ENCODE assay signal across 31 cellular contexts in the genomic region with DNA sequence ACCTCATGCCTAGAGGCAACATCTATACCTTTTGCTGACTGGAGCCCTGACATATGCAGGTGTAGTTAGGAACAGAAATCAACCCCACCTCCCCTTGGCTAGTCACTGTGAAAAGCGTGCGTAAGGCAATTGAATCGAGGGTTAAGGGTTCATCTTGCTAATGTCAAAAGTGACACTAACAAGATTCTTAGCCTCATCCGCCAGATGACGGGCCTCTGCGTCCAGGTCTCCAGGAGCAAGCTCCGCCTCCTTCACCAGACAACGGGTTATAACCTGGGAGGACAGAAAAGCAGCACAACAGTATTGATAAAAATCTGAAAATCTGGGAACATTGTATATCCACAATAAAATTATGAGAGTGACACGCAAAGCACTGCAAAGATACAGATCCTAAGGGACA.
"Had no signal": no experiment of that assay in that cellular context is flagged by ENCODE, and none has a peak within 500 bp of the region (broad histone marks: within the 10 kb centered on the region; RNA-seq: fewer than 3 reads in every experiment).

No MANE protein-coding gene starts in this region.

- H3K27ac ChIP-seq: brain microvascular endothelial cell, KMS-11, PC-9, RWPE1 had no signal

- H3K27me3 Mint-ChIP-seq: activated CD4-positive, alpha-beta T cell treated with anti-CD3 and anti-CD28 coated beads, Interleukin-2, amount 10 ng/mL, durations not matched to agents 24 days and 14 days; activated CD8-positive, alpha-beta T cell treated with anti-CD3 and anti-CD28 coated beads for 36 hours; activated naive CD8-positive, alpha-beta T cell treated with anti-CD3 and anti-CD28 coated beads for 36 hours; central memory CD8-positive, alpha-beta T cell had no signal

- H2AFZ ChIP-seq: PC-9 had no signal

- H3K27ac Mint-ChIP-seq: activated CD4-positive, alpha-beta T cell treated with anti-CD3 and anti-CD28 coated beads, Interleukin-2, amount 10 ng/mL, durations not matched to agents 24 days and 14 days; activated naive CD8-positive, alpha-beta T cell treated with anti-CD3 and anti-CD28 coated beads for 36 hours; activated T-helper 1 cell treated with anti-CD3 and anti-CD28 coated beads, Interleukin-12 subunit alpha, Interleukin-12 subunit beta, Interleukin-2, Interleukin-4 antibody, amounts not matched to agents 30 ng/mL and 10 ng/mL and 1 ng/mL, durations not matched to agents 14 hours and 24 hours and 36 hours; T-helper 1 cell treated with Interleukin-12 subunit alpha and Interleukin-12 subunit beta and Interleukin-4 antibody, amounts not matched to agents 30 μg/mL and 1 μg/mL, for 36 hours; T-helper 2 cell treated with Interferon-gamma antibody and Interleukin-4, amounts not matched to agents 5 μg/mL and 100 μg/mL, for 36 hours had no signal

- H3K4me3 ChIP-seq: PC-9 had no signal

- H3K9me3 Mint-ChIP-seq: activated CD4-positive, alpha-beta T cell treated with anti-CD3 and anti-CD28 coated beads, Interleukin-2, amount 10 ng/mL, durations not matched to agents 24 days and 14 days; activated CD8-positive, alpha-beta T cell treated with anti-CD3 and anti-CD28 coated beads for 36 hours; activated naive CD8-positive, alpha-beta T cell treated with anti-CD3 and anti-CD28 coated beads for 36 hours; activated T-cell treated with anti-CD3 and anti-CD28 coated beads, Interleukin-2, amount 50 U/mL, for 4 hours; activated T-helper 1 cell treated with anti-CD3 and anti-CD28 coated beads, Interleukin-12 subunit alpha, Interleukin-12 subunit beta, Interleukin-2, Interleukin-4 antibody, amounts not matched to agents 30 ng/mL and 10 ng/mL and 1 ng/mL, durations not matched to agents 14 hours and 24 hours and 36 hours; central memory CD8-positive, alpha-beta T cell; T-helper 1 cell treated with Interleukin-12 subunit alpha and Interleukin-12 subunit beta and Interleukin-4 antibody, amounts not matched to agents 30 μg/mL and 1 μg/mL, for 36 hours; T-helper 2 cell treated with Interferon-gamma antibody and Interleukin-4, amounts not matched to agents 5 μg/mL and 100 μg/mL, for 36 hours had no signal

- DNase-seq: activated CD4-positive, alpha-beta T cell treated with anti-CD3 and anti-CD28 coated beads, Interleukin-2, amount 10 ng/mL, durations not matched to agents 24 days and 14 days; activated CD4-positive, alpha-beta T cell treated with anti-CD3 and anti-CD28 coated beads, Interleukin-2, amount 50 U/mL, for 4 hours; activated CD8-positive, alpha-beta T cell treated with anti-CD3 and anti-CD28 coated beads for 36 hours; activated naive CD4-positive, alpha-beta T cell; activated naive CD4-positive, alpha-beta T cell treated with anti-CD3 and anti-CD28 coated beads, Interleukin-2, amount 50 U/mL, for 16 hours; activated naive CD8-positive, alpha-beta T cell treated with anti-CD3 and anti-CD28 coated beads for 36 hours; activated T-cell treated with anti-CD3 and anti-CD28 coated beads for 4 hours; activated T-cell treated with anti-CD3 and anti-CD28 coated beads, Interleukin-2, amount 50 U/mL, for 4 hours; amniotic stem cell; aorta; brain microvascular endothelial cell; MM.1S; NCI-H1092 treated with DMSO at 0.1 percent for 48 hours; NCI-H1417; NCI-H146; NCI-H187 treated with DMSO at 0.1 percent for 48 hours; NCI-H2081; NCI-H2171 treated with DMSO at 0.1 percent for 48 hours; NCI-H2227 treated with DMSO at 0.1 percent for 48 hours; NCI-H446; NCI-H524; NCI-H69; PC-9; SIG-M5 had no signal

- ATAC-seq: activated CD8-positive, alpha-beta T cell treated with anti-CD3 and anti-CD28 coated beads for 36 hours; activated T-cell treated with anti-CD3 and anti-CD28 coated beads, Interleukin-2, amount 50 U/mL, for 4 hours; Right ventricle myocardium inferior had no signal

- H3K27me3 ChIP-seq: brain microvascular endothelial cell had no signal

- H3K9ac ChIP-seq: KMS-11 had no signal

- H3K4me2 ChIP-seq: KMS-11, PC-9 had no signal

- H3K4me3 Mint-ChIP-seq: activated CD4-positive, alpha-beta T cell treated with anti-CD3 and anti-CD28 coated beads, Interleukin-2, amount 10 ng/mL, durations not matched to agents 24 days and 14 days; activated CD8-positive, alpha-beta T cell treated with anti-CD3 and anti-CD28 coated beads for 36 hours; activated naive CD8-positive, alpha-beta T cell treated with anti-CD3 and anti-CD28 coated beads for 36 hours; activated T-cell treated with anti-CD3 and anti-CD28 coated beads, Interleukin-2, amount 50 U/mL, for 4 hours; activated T-helper 1 cell treated with anti-CD3 and anti-CD28 coated beads, Interleukin-12 subunit alpha, Interleukin-12 subunit beta, Interleukin-2, Interleukin-4 antibody, amounts not matched to agents 30 ng/mL and 10 ng/mL and 1 ng/mL, durations not matched to agents 14 hours and 24 hours and 36 hours; central memory CD8-positive, alpha-beta T cell; T-helper 1 cell treated with Interleukin-12 subunit alpha and Interleukin-12 subunit beta and Interleukin-4 antibody, amounts not matched to agents 30 μg/mL and 1 μg/mL, for 36 hours; T-helper 2 cell treated with Interferon-gamma antibody and Interleukin-4, amounts not matched to agents 5 μg/mL and 100 μg/mL, for 36 hours had no signal
